Comparison of ENCODE assay signal across 30 cellular contexts in genomic region chr13:67097856-67098255, GRCh38.
"Had no signal": no experiment of that assay in that cellular context is flagged by ENCODE, and none has a peak within 500 bp of the region (broad histone marks: within the 10 kb centered on the region; RNA-seq: fewer than 3 reads in every experiment).

No MANE protein-coding gene starts in this region.

- ATAC-seq: effector memory CD8-positive, alpha-beta T cell; heart right ventricle; left cardiac atrium; left lung; mucosa of descending colon; natural killer cell treated with Interleukin-12 subunit alpha and Interleukin-12 subunit beta and Interleukin-15 and Interleukin-18, amount 100 ng/mL, for 72 hours; stimulated activated naive B cell treated with anti-CD40 and anti-IgM and Interleukin-4, amounts not matched to agents 10 μg/mL and 1 μg/mL and 100 μg/mL, for 72 hours; upper lobe of right lung had no signal

- H3K4me3 ChIP-seq: coronary artery, esophagus squamous epithelium, heart right ventricle, left lung, mucosa of descending colon, right atrium auricular region, sigmoid colon, skin epidermis, spleen, transverse colon, upper lobe of right lung, uterus had no signal

- H3K4me1 Mint-ChIP-seq: stimulated activated naive B cell treated with anti-CD40 and anti-IgM and Interleukin-4, amounts not matched to agents 10 μg/mL and 1 μg/mL and 100 μg/mL, for 72 hours had no signal

- H3K4me3 Mint-ChIP-seq: effector memory CD8-positive, alpha-beta T cell; mesothelial cell of epicardium; naive B cell; natural killer cell treated with Interleukin-12 subunit alpha and Interleukin-12 subunit beta and Interleukin-15 and Interleukin-18, amount 100 ng/mL, for 72 hours; neural crest cell; stimulated activated naive B cell treated with anti-CD40 and anti-IgM and Interleukin-4, amounts not matched to agents 10 μg/mL and 1 μg/mL and 100 μg/mL, for 72 hours; stimulated activated naive CD8-positive, alpha-beta T cell treated with anti-CD3 and anti-CD28 coated beads, Interleukin-15, Interleukin-2, amounts not matched to agents 100 ng/mL and 50 ng/mL, for 24 hours had no signal

- H3K4me1 ChIP-seq: esophagus squamous epithelium, left lung, parathyroid adenoma, spleen, transverse colon, upper lobe of right lung, uterus had no signal

- H3K27ac Mint-ChIP-seq: effector memory CD8-positive, alpha-beta T cell; mesothelial cell of epicardium; naive B cell; natural killer cell treated with Interleukin-12 subunit alpha and Interleukin-12 subunit beta and Interleukin-15 and Interleukin-18, amount 100 ng/mL, for 72 hours; progenitor cell of endocrine pancreas; stimulated activated naive B cell treated with anti-CD40 and anti-IgM and Interleukin-4, amounts not matched to agents 10 μg/mL and 1 μg/mL and 100 μg/mL, for 72 hours; stimulated activated naive CD8-positive, alpha-beta T cell treated with anti-CD3 and anti-CD28 coated beads, Interleukin-15, Interleukin-2, amounts not matched to agents 100 ng/mL and 50 ng/mL, for 24 hours had no signal

- H3K36me3 ChIP-seq: esophagus squamous epithelium, heart right ventricle, left lung, neutrophil, right atrium auricular region, sigmoid colon, spleen, transverse colon, upper lobe of right lung, uterus had no signal

- H3K9me3 Mint-ChIP-seq: mesothelial cell of epicardium; naive B cell; stimulated activated naive B cell treated with anti-CD40 and anti-IgM and Interleukin-4, amounts not matched to agents 10 μg/mL and 1 μg/mL and 100 μg/mL, for 72 hours; stimulated activated naive CD8-positive, alpha-beta T cell treated with anti-CD3 and anti-CD28 coated beads, Interleukin-15, Interleukin-2, amounts not matched to agents 100 ng/mL and 50 ng/mL, for 24 hours had no signal

- H3K9me3 ChIP-seq: esophagus squamous epithelium, heart right ventricle, left lung, mucosa of descending colon, neutrophil, right atrium auricular region, sigmoid colon, spleen, transverse colon, upper lobe of right lung, uterus had no signal

- H3K27me3 ChIP-seq: esophagus squamous epithelium, heart right ventricle, left lung, neutrophil, right atrium auricular region, sigmoid colon, spleen, transverse colon, upper lobe of right lung, uterus had no signal

- DNase-seq: dermis blood vessel endothelial cell; effector memory CD8-positive, alpha-beta T cell; erythroblast; esophagus squamous epithelium; foreskin melanocyte; glutamatergic neuron; heart right ventricle; hippocampal formation; left cardiac atrium; left lung; mesenchymal stem cell; mucosa of descending colon; naive B cell; sigmoid colon; spleen; stimulated activated CD4-positive, alpha-beta T cell treated with anti-CD3 and anti-CD28 coated beads, Interleukin-4, amount 100 ng/mL, for 4 hours; stimulated activated naive B cell treated with anti-CD40 and anti-IgM and Interleukin-4, amounts not matched to agents 10 μg/mL and 1 μg/mL and 100 μg/mL, for 72 hours; transverse colon; upper lobe of right lung; uterus had no signal

- H3K27ac ChIP-seq: coronary artery, esophagus squamous epithelium, heart right ventricle, left lung, neutrophil, parathyroid adenoma, right atrium auricular region, sigmoid colon, skin epidermis, spleen, transverse colon, upper lobe of right lung, uterus had no signal

- H3K27me3 Mint-ChIP-seq: effector memory CD8-positive, alpha-beta T cell; naive B cell; natural killer cell treated with Interleukin-12 subunit alpha and Interleukin-12 subunit beta and Interleukin-15 and Interleukin-18, amount 100 ng/mL, for 72 hours; progenitor cell of endocrine pancreas; stimulated activated naive B cell treated with anti-CD40 and anti-IgM and Interleukin-4, amounts not matched to agents 10 μg/mL and 1 μg/mL and 100 μg/mL, for 72 hours; stimulated activated naive CD8-positive, alpha-beta T cell treated with anti-CD3 and anti-CD28 coated beads, Interleukin-15, Interleukin-2, amounts not matched to agents 100 ng/mL and 50 ng/mL, for 24 hours had no signal
